In genomic region chr10:103433858-103434257, GRCh38 we compare ENCODE assay signal across 20 cellular contexts. TPM values are rescaled to one million over a fixed set of nuclear protein-coding genes. Genes with fewer than 3 reads are reported as not detected.
DNase-seq lines count a peak whose midpoint lies in the region; ATAC-seq and TF ChIP-seq lines count a peak whose summit lies in the region.
"Had no signal": no experiment of that assay in that cellular context is flagged by ENCODE, and none has a peak within 500 bp of the region (broad histone marks: within the 10 kb centered on the region; RNA-seq: fewer than 3 reads in every experiment).

No MANE protein-coding gene starts in this region.

- H3K9me3 ChIP-seq in left lung (no peaks in the 10 kb centered on the region), testis (no peaks in the 10 kb centered on the region), BE2C (no peaks in the 10 kb centered on the region)
- H3K9me3 ChIP-seq: sigmoid colon, vagina had no signal

- H3K27ac ChIP-seq in left lung (no peak overlapping the region), testis (peak overlapping the region in 1 of 2 donors; percentile 23)
- H3K27ac ChIP-seq: sigmoid colon, vagina had no signal

- H3K27me3 ChIP-seq in left lung (no peaks in the 10 kb centered on the region), testis (no peaks in the 10 kb centered on the region), BE2C (no peaks in the 10 kb centered on the region)
- H3K27me3 ChIP-seq: sigmoid colon, vagina had no signal

- H3K4me1 ChIP-seq in left lung, result peaks cover 0 to 17% of the 10 kb centered on the region in 2 donors
- H3K4me1 ChIP-seq in testis, result peaks cover 19% of the 10 kb centered on the region
- H3K4me1 ChIP-seq in BE2C, result no peaks in the 10 kb centered on the region
- H3K4me1 ChIP-seq: sigmoid colon, vagina had no signal

- peak; percentile 81 for DNase-seq in Kasumi-1 (lab: John Stamatoyannopoulos, UW)
- peak; percentile 34 for DNase-seq in astrocyte of the hippocampus (ENCODE audit: low read depth, low spot score)
- peak in 1 of 2 donors; percentile 77 for DNase-seq in left lung
- peak; percentile 90 for DNase-seq in testis
- no peak for DNase-seq in BE2C
- DNase-seq in NCI-H187 (lab: John Stamatoyannopoulos, UW), result no peak
- DNase-seq: activated CD4-positive, CD25-positive, alpha-beta regulatory T cell treated with anti-CD3 and anti-CD28 coated beads, Interleukin-2, amount 50 U/mL, for 72 hours; Karpas-422; NCI-H1436 treated with DMSO at 0.1 percent for 48 hours; NCI-H82; PC-3; sigmoid colon; T1000 had no signal

- no peak for TF ChIP-seq POLR2A in testis (IDR thresholded peaks at IDR 0.05)

- intact Hi-C loops in left lung (cut with DNase I), result no loop called here
- intact Hi-C loops in testis (cut with DNase I; ENCODE audit: low total_unique reads), result no loop called here

- no peak overlapping the region for H3K4me3 ChIP-seq in left lung
- H3K4me3 ChIP-seq in testis, result no peak overlapping the region
- H3K4me3 ChIP-seq in BE2C (ENCODE audit: low read depth, low read length), result no peak overlapping the region
- H3K4me3 ChIP-seq: sigmoid colon, vagina had no signal

- TF ChIP-seq CTCF in left lung (IDR thresholded peaks at IDR 0.05), result no peak
- TF ChIP-seq CTCF in testis (IDR thresholded peaks at IDR 0.05), result no peak
- no peak for TF ChIP-seq CTCF in BE2C (IDR thresholded peaks at IDR 0.05; ENCODE audit: low read depth, low read length)

- 46 to 48% methylated on average over 2 of the region's 2 CpGs for WGBS in testis, 2 donors

- peak; percentile 64 for ATAC-seq in left lung
- ATAC-seq in GM18519 (IDR thresholded peaks at IDR 0.05; ENCODE audit: low FRiP score, unreplicated experiment), result no peak
- ATAC-seq: PC-3 had no signal

- H3K36me3 ChIP-seq in left lung (peaks cover 0 to 75% of the 10 kb centered on the region in 2 donors), testis (ENCODE audit: low read depth, missing control alignments) (no peaks in the 10 kb centered on the region), BE2C (peaks cover 84% of the 10 kb centered on the region)

RNA-seq across cellular contexts. Expression of gene CALHM2, which starts 18.3 kb away (rescaled TPM):
- total RNA-seq in left lung (10 to 100 TPM; 29.4 to 60.2 TPM), testis (10 to 100 TPM; 53.1 to 78.6 TPM)
- 43.5 TPM for polyA plus RNA-seq in testis (ENCODE audit: insufficient read depth, low read depth, low replicate concordance)
- 57.6 TPM for polyA plus RNA-seq in BE2C (2012; ENCODE audit: insufficient read depth, insufficient read length, low read depth)

RNA-seq across cellular contexts. Expression of gene CALHM1, which starts 24.8 kb away (rescaled TPM):
- total RNA-seq in left lung (not detected), testis (under 1 TPM; 0.24 to 0.50 TPM)
- polyA plus RNA-seq in testis (ENCODE audit: insufficient read depth, low read depth, low replicate concordance), result not detected
- polyA plus RNA-seq in BE2C (2012; ENCODE audit: insufficient read depth, insufficient read length, low read depth), result 0.19 TPM
- total RNA-seq: aorta, fibroblast of villous mesenchyme, G401, mucosa of gallbladder, PC-3, sigmoid colon, vagina had no signal
- polyA plus RNA-seq: aorta, BJ had no signal

RNA-seq across cellular contexts. Expression of gene PDCD11, which starts 37.4 kb away (rescaled TPM):
- total RNA-seq in left lung, result 10 to 100 TPM; 20.1 to 35.4 TPM
- total RNA-seq in testis, result 10 to 100 TPM; 50.7 to 54.9 TPM
- polyA plus RNA-seq in testis (ENCODE audit: insufficient read depth, low read depth, low replicate concordance), result 47.3 TPM
- polyA plus RNA-seq in BE2C (2012; ENCODE audit: insufficient read depth, insufficient read length, low read depth), result 73.4 TPM

RNA-seq across cellular contexts. Expression of gene ATP5MK, which starts 37.6 kb away (rescaled TPM):
- total RNA-seq in left lung (100 to 1,000 TPM; 257 to 259 TPM), testis (100 to 1,000 TPM; 175 to 193 TPM)
- 280 TPM for polyA plus RNA-seq in testis (ENCODE audit: insufficient read depth, low read depth, low replicate concordance)
- polyA plus RNA-seq in BE2C (2012; ENCODE audit: insufficient read depth, insufficient read length, low read depth), result 468 TPM

RNA-seq across cellular contexts. Expression of gene CALHM3, which starts 45.2 kb away (rescaled TPM):
- total RNA-seq in left lung (under 1 TPM in 1 of 2 donors, not detected in 1; 0.16 TPM), testis (under 1 TPM; 0.39 to 0.93 TPM)
- 0.88 TPM for polyA plus RNA-seq in testis (ENCODE audit: insufficient read depth, low read depth, low replicate concordance)
- polyA plus RNA-seq in BE2C (2012; ENCODE audit: insufficient read depth, insufficient read length, low read depth), result not detected
- total RNA-seq: aorta, G401, mucosa of gallbladder, sigmoid colon, vagina had no signal
- polyA plus RNA-seq: aorta, sigmoid colon had no signal

Comparison
In these comparisons a context has a peak if more than half of its experiments do, and no peak if none do; other contexts are left out.
1. DNase-seq: peak in Kasumi-1 (2 of 2), astrocyte of the hippocampus (single experiment) and testis (single experiment); none in BE2C (single experiment) and NCI-H187 (0 of 2).